In the genomic region with DNA sequence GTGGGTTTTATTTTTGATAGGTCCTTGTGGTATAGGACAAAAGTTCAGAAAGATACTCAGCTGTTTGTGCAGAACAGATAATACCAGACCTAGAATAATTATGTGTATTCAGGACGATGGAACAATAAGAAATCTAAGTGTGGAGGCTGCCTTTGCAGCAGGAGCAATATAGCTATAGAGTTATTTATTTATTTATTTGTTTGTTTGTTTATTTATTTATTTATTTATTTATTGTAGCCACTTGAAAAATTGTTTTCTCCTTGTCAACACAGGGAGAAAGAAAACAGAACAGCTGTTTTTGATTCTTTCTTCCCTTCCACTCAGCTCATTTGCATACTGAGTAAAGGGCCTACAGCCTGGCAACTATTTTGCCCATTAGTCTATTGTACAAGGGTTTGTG, we compare ENCODE assay signal across 19 cellular contexts. TPM values are rescaled to one million over a fixed set of nuclear protein-coding genes. Genes with fewer than 3 reads are reported as not detected.
A peak's percentile ranks its signal among the peaks of the same experiment; 100 is the strongest.
DNase-seq lines count a peak whose midpoint lies in the region; ATAC-seq, FAIRE-seq and TF ChIP-seq lines count a peak whose summit lies in the region.
"Had no signal": no experiment of that assay in that cellular context is flagged by ENCODE, and none has a peak within 500 bp of the region (broad histone marks: within the 10 kb centered on the region; RNA-seq: fewer than 3 reads in every experiment).

No MANE protein-coding gene starts in this region.

- TF ChIP-seq POLR2A in A549 (IDR thresholded peaks at IDR 0.05; ENCODE audit: low read length) (no peak), HCT116 (IDR thresholded peaks at IDR 0.05; ENCODE audit: borderline replicate concordance, extremely low read depth, insufficient read depth, insufficient read length) (no peak), right lobe of liver (IDR thresholded peaks at IDR 0.05) (no peak), GM12891 (IDR thresholded peaks at IDR 0.05; ENCODE audit: low read depth, low read length) (no peak)

- H3K27me3 ChIP-seq in HCT116 (ENCODE audit: insufficient read depth, low read length) (no peaks in the 10 kb centered on the region), PC-3 (ENCODE audit: low read length) (no peaks in the 10 kb centered on the region), fibroblast of lung (ENCODE audit: control insufficient read depth, insufficient read depth, low read length) (no peaks in the 10 kb centered on the region), right lobe of liver (no peaks in the 10 kb centered on the region)
- H3K27me3 ChIP-seq: BE2C had no signal

- no peak for TF ChIP-seq CTCF in A549 (IDR thresholded peaks at IDR 0.05)
- no peak for TF ChIP-seq CTCF in HCT116 (IDR thresholded peaks at IDR 0.05 in 2 of 3, conservative IDR thresholded peaks at IDR 0.05 in 1 of 3; ENCODE audit: borderline replicate concordance in 1 of 3, insufficient read depth in 1 of 3, low read depth in 2 of 3, low read length in 2 of 3)
- TF ChIP-seq CTCF in PC-3 (conservative IDR thresholded peaks at IDR 0.05; ENCODE audit: low read depth, low read length), result no peak
- TF ChIP-seq CTCF in fibroblast of lung (conservative IDR thresholded peaks at IDR 0.05 in 1 of 2, IDR thresholded peaks at IDR 0.05 in 1 of 2; ENCODE audit: low read depth in 1 of 2, low read length in 2 of 2), result no peak
- TF ChIP-seq CTCF in right lobe of liver (IDR thresholded peaks at IDR 0.05), result no peak

- H3K4me3 ChIP-seq in A549 (no peak overlapping the region), HCT116 (replicated peaks in 1 of 2; ENCODE audit: low read depth in 1 of 2, low read length in 2 of 2) (no peak overlapping the region), PC-3 (ENCODE audit: low read length) (peak overlapping the region; percentile 56; the same call in 1 of the 2 replicates), fibroblast of lung (replicated peaks in 1 of 4; ENCODE audit: control extremely low read depth in 1 of 4, insufficient read depth in 1 of 4, low read depth in 3 of 4, low read length in 4 of 4) (no peak overlapping the region), right lobe of liver (no peak overlapping the region)

- peaks cover 8% of the 10 kb centered on the region for H3K4me1 ChIP-seq in A549
- peaks cover 0 to 5% of the 10 kb centered on the region in 2 experiments; a peak in 2 of 4 replicates for H3K4me1 ChIP-seq in HCT116 (ENCODE audit: control insufficient read depth in 1 of 2, insufficient read depth in 2 of 2, low read length in 2 of 2)
- H3K4me1 ChIP-seq in PC-3 (ENCODE audit: insufficient read depth, low read length), result peaks cover 19% of the 10 kb centered on the region
- no peaks in the 10 kb centered on the region for H3K4me1 ChIP-seq in fibroblast of lung (ENCODE audit: control insufficient read depth, extremely low read depth, insufficient read depth, low read length)
- no peaks in the 10 kb centered on the region for H3K4me1 ChIP-seq in right lobe of liver
- H3K4me1 ChIP-seq: BE2C had no signal

- H4K20me1 ChIP-seq in HCT116 (ENCODE audit: insufficient read depth), result no peaks in the 10 kb centered on the region
- no peaks in the 10 kb centered on the region for H4K20me1 ChIP-seq in PC-3 (ENCODE audit: low read length)
- H4K20me1 ChIP-seq in fibroblast of lung (ENCODE audit: control insufficient read depth, extremely low read depth, insufficient read depth, low read length), result no peaks in the 10 kb centered on the region

- no peaks in the 10 kb centered on the region for H3K36me3 ChIP-seq in HCT116 (ENCODE audit: control insufficient read depth in 1 of 2, insufficient read depth in 2 of 2, low read length in 2 of 2)
- H3K36me3 ChIP-seq in PC-3 (ENCODE audit: low read depth, low read length), result no peaks in the 10 kb centered on the region
- no peaks in the 10 kb centered on the region for H3K36me3 ChIP-seq in fibroblast of lung (ENCODE audit: control insufficient read depth, insufficient read depth, low read length)
- no peaks in the 10 kb centered on the region for H3K36me3 ChIP-seq in right lobe of liver
- H3K36me3 ChIP-seq: BE2C had no signal

- H2AFZ ChIP-seq in HCT116 (ENCODE audit: low read depth, low read length, poor library complexity, severe bottlenecking) (peak overlapping the region; percentile 54), PC-3 (ENCODE audit: low read length) (peak overlapping the region; percentile 65; the same call in 1 of the 2 replicates), fibroblast of lung (ENCODE audit: low read length) (no peak overlapping the region)

- 82% methylated on average over 1 of the region's 1 CpG for WGBS in A549 (ENCODE audit: missing lambda C conversion rate)
- 38% methylated on average over 1 of the region's 1 CpG for WGBS in right lobe of liver (ENCODE audit: insufficient coverage, low coverage, low lambda C conversion rate, missing lambda C conversion rate)

- H3K79me2 ChIP-seq in HCT116 (ENCODE audit: insufficient read depth, low read length), result no peaks in the 10 kb centered on the region
- H3K79me2 ChIP-seq in PC-3 (ENCODE audit: low read length), result no peaks in the 10 kb centered on the region
- no peaks in the 10 kb centered on the region for H3K79me2 ChIP-seq in fibroblast of lung (ENCODE audit: control insufficient read depth, insufficient read depth, low read length)

- POLR2A ChIA-PET in A549 (lab: Yijun Ruan, JAX) (no interaction called here), HCT116 (lab: Charles Lee) (no interaction called here), PC-3 (lab: Charles Lee; ENCODE audit: unreplicated experiment) (no interaction called here)

- no peak for TF ChIP-seq EP300 in A549 (IDR thresholded peaks at IDR 0.05)

- BruUV-seq in HCT116 (replicated peaks; lab: Mats Ljungman, UMichigan) (no TSS peak), PC-3 (replicated peaks; lab: Mats Ljungman, UMichigan) (no TSS peak)

- H3K27ac ChIP-seq in A549 (no peak overlapping the region), HCT116 (ENCODE audit: low read depth, low read length) (no peak overlapping the region), PC-3 (ENCODE audit: low read length) (no peak overlapping the region), fibroblast of lung (ENCODE audit: insufficient read depth, low read length) (no peak overlapping the region), right lobe of liver (no peak overlapping the region)
- H3K27ac ChIP-seq: C4-2B had no signal

- CTCF ChIA-PET in A549 (lab: Yijun Ruan, JAX) (interaction anchor here (0.7 to 4.7 kb wide), 13 partner anchors 8 to 879 kb away, joined by 3 to 70 read pairs (median 5); no protein-coding TSS in a partner anchor), HCT116 (lab: Charles Lee) (interaction anchor here (1.1 kb wide), 1 partner anchor 612 kb away, joined by 3 read pairs; no protein-coding TSS in a partner anchor), PC-3 (lab: Charles Lee) (no interaction called here)

- ATAC-seq in A549, result no peak
- ATAC-seq in HCT116, result no peak
- ATAC-seq in PC-3, result no peak
- ATAC-seq in right lobe of liver, result no peak

- no peaks in the 10 kb centered on the region for H3F3A ChIP-seq in PC-3 (ENCODE audit: low read length, unreplicated experiment)

- H3K9ac ChIP-seq in HCT116 (ENCODE audit: low read length), result no peak overlapping the region
- no peak overlapping the region for H3K9ac ChIP-seq in PC-3 (ENCODE audit: low read length)
- H3K9ac ChIP-seq in fibroblast of lung (ENCODE audit: insufficient read depth, low read length), result no peak overlapping the region

- H3K9me2 ChIP-seq in HCT116 (ENCODE audit: insufficient read depth) (no peaks in the 10 kb centered on the region), PC-3 (replicated peaks; ENCODE audit: low read length) (no peaks in the 10 kb centered on the region)

- H3K4me2 ChIP-seq in A549 (peak overlapping the region; percentile 79; the same call in 2 of the 3 replicates), HCT116 (ENCODE audit: low read length) (peak overlapping the region; percentile 73), PC-3 (ENCODE audit: low read length) (peak overlapping the region; percentile 81), fibroblast of lung (ENCODE audit: extremely low read depth, insufficient read depth, low read length) (peak overlapping the region; percentile 54)

- FAIRE-seq in A549 (lab: Jason Lieb, UNC), result no peak
- no peak for FAIRE-seq in GM12891 (lab: Jason Lieb, UNC)
- FAIRE-seq: D721Med, G401.6, GM19239 had no signal

- TF ChIP-seq RAD21 in A549 (conservative IDR thresholded peaks at IDR 0.05 in 1 of 2, IDR thresholded peaks at IDR 0.05 in 1 of 2) (no peak), HCT116 (IDR thresholded peaks at IDR 0.05; ENCODE audit: low read depth) (no peak)

- RAD21 ChIA-PET in HCT116 (lab: Charles Lee; ENCODE audit: low non-redundant PET in 1 of 2, low total read pairs in 2 of 2, uncharacterized antibody in 2 of 2, unreplicated experiment in 2 of 2), result no interaction called here

- intact Hi-C loops in HCT116 (cut with micrococcal nuclease) (loop anchor here (1.0 kb wide), 1 partner anchor 33 kb away; no protein-coding TSS in a partner anchor), PC-3 (cut with micrococcal nuclease) (loop anchor here (1.0 to 5.0 kb wide), 4 partner anchors 33 to 402 kb away; partner anchors contain the start of gene IL1RAPL2), right lobe of liver (cut with DNase I) (no loop called here)

- H3K9me3 ChIP-seq in A549 (no peaks in the 10 kb centered on the region), HCT116 (ENCODE audit: control insufficient read depth in 1 of 2, insufficient read depth in 1 of 2, low read depth in 1 of 2, low read length in 2 of 2) (no peaks in the 10 kb centered on the region), PC-3 (ENCODE audit: low read length) (no peaks in the 10 kb centered on the region), fibroblast of lung (ENCODE audit: control insufficient read depth, insufficient read depth, low read depth, low read length) (no peaks in the 10 kb centered on the region), right lobe of liver (no peaks in the 10 kb centered on the region)
- H3K9me3 ChIP-seq: BE2C had no signal

- no peak for DNase-seq in A549 (ENCODE audit: low read depth in 1 of 2, low spot score in 1 of 2)
- no peak for DNase-seq in HCT116 (ENCODE audit: low read depth, low spot score)
- no peak for DNase-seq in PC-3
- no peak for DNase-seq in fibroblast of lung (ENCODE audit: low read depth in 2 of 2)
- no peak for DNase-seq in hepatic stellate cell (ENCODE audit: low spot score)
- no peak for DNase-seq in right lobe of liver
- no peak for DNase-seq in stimulated activated CD4-positive, alpha-beta T cell treated with anti-CD3 and anti-CD28 coated beads, Interleukin-15, amount 100 ng/mL, for 24 hours
- no peak for DNase-seq in GM12891 (ENCODE audit: insufficient read length, low spot score)
- DNase-seq: BE2C; CD4-positive, alpha-beta memory T cell; DMS153; DMS79 treated with DMSO at 0.1 percent for 48 hours had no signal

RNA-seq across cellular contexts. Expression of gene ESX1, which starts 55.9 kb away (rescaled TPM):
- polyA plus RNA-seq in A549 (2011; rRNA removed), result 0.05 TPM in 1 of 2 replicates, not detected in the other
- polyA plus RNA-seq in A549 (2012; cell fraction: cytosol; rRNA removed), result 0.03 TPM in 2 replicates
- not detected in 2 replicates for polyA plus RNA-seq in A549 (2012; cell fraction: nucleus; rRNA removed)
- 0.05 TPM in 1 of 3 replicates, not detected in the others for polyA plus RNA-seq in A549 (2017; fragmentation: RNase III; extraction: RNeasy Plus Mini Kit Qiagen cat#74134 plus additional on column Dnase treatment)
- polyA minus RNA-seq in A549 (2011; rRNA and poly(A)+ RNA removed), result not detected in 2 replicates
- total RNA-seq in HCT116 (2021; ENCODE audit: unreplicated experiment), result not detected
- polyA plus RNA-seq in HCT116 (2012), result not detected in 2 replicates
- total RNA-seq in PC-3 (2014; rRNA removed), result not detected in 2 replicates
- total RNA-seq in fibroblast of lung, result not detected in 2 replicates
- polyA plus RNA-seq in fibroblast of lung, result not detected in 2 replicates
- not detected in 2 replicates for polyA plus RNA-seq in fibroblast of lung (2012)
- not detected in 2 replicates for polyA minus RNA-seq in fibroblast of lung (ENCODE audit: low replicate concordance)
- not detected for total RNA-seq in right lobe of liver
- polyA plus RNA-seq in GM12891 (2012; ENCODE audit: low read depth, missing spikeins), result not detected
- total RNA-seq: A172; CD4-positive, alpha-beta memory T cell had no signal
- polyA plus RNA-seq: AG04450; CD4-positive, alpha-beta memory T cell; IgD-negative memory B cell had no signal

Comparison
In these comparisons a context has a peak if more than half of its experiments do, and no peak if none do; other contexts are left out.
1. intact Hi-C loops: an anchor here in HCT116 (1.0 kb wide) and PC-3 (1.0 to 5.0 kb wide); none called in right lobe of liver.